In the genomic region with DNA sequence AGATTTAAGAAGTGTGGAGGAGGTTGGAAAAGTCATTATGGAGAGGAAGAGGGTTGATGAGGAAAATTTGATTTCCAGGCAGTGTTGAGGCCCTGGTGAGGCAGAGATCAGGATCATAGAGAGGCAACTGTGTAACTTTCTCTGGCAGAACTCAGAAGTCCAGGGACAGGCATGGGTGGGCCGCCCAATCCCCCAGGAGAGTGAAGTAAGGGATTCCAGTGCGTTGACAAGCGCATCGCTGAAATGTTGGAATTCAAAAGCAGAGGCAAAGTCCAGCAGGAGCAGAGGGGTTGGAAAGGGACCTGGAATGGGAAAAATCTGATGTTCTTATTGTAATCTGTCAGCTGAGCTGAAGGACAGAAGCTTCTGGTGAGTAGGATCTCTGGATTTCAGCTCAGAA, we compare ENCODE assay signal across 18 cellular contexts.
DNase-seq lines count a peak whose midpoint lies in the region; ATAC-seq lines count a peak whose summit lies in the region.
"Had no signal": no experiment of that assay in that cellular context is flagged by ENCODE, and none has a peak within 500 bp of the region (broad histone marks: within the 10 kb centered on the region; RNA-seq: fewer than 3 reads in every experiment).

No MANE protein-coding gene starts in this region.

- H3K4me1 Mint-ChIP-seq in stimulated activated naive CD8-positive, alpha-beta T cell treated with anti-CD3 and anti-CD28 coated beads, Interleukin-15, Interleukin-2, amounts not matched to agents 100 ng/mL and 50 ng/mL, for 24 hours (ENCODE audit: low read depth), result peaks cover 97% of the 10 kb centered on the region
- peaks cover 74% of the 10 kb centered on the region for H3K4me1 Mint-ChIP-seq in activated naive CD8-positive, alpha-beta T cell treated with anti-CD3 and anti-CD28 coated beads, Interleukin-2, amount 10 ng/mL, durations not matched to agents 7 days and 5 days
- H3K4me1 Mint-ChIP-seq in naive thymus-derived CD4-positive, alpha-beta T cell, result peaks cover 72 to 88% (median 85%) of the 10 kb centered on the region in 7 donors

- H3K36me3 Mint-ChIP-seq in stimulated activated naive CD8-positive, alpha-beta T cell treated with anti-CD3 and anti-CD28 coated beads, Interleukin-15, Interleukin-2, amounts not matched to agents 100 ng/mL and 50 ng/mL, for 24 hours (ENCODE audit: low read depth), result peaks cover 44% of the 10 kb centered on the region
- peaks cover 56% of the 10 kb centered on the region for H3K36me3 Mint-ChIP-seq in activated naive CD8-positive, alpha-beta T cell treated with anti-CD3 and anti-CD28 coated beads, Interleukin-2, amount 10 ng/mL, durations not matched to agents 7 days and 5 days
- H3K36me3 Mint-ChIP-seq in naive thymus-derived CD4-positive, alpha-beta T cell, result peaks cover 15 to 60% (median 34%) of the 10 kb centered on the region in 5 donors

- peaks cover 0 to 29% (median 6%) of the 10 kb centered on the region in 3 experiments for H3K36me3 ChIP-seq in naive thymus-derived CD4-positive, alpha-beta T cell (ENCODE audit: control insufficient read depth in 2 of 3, insufficient read depth in 3 of 3, low read length in 3 of 3)
- H3K36me3 ChIP-seq: gastrocnemius medialis had no signal

- no peaks in the 10 kb centered on the region for H3K9me3 Mint-ChIP-seq in stimulated activated naive CD8-positive, alpha-beta T cell treated with anti-CD3 and anti-CD28 coated beads, Interleukin-15, Interleukin-2, amounts not matched to agents 100 ng/mL and 50 ng/mL, for 24 hours
- H3K9me3 Mint-ChIP-seq in activated naive CD8-positive, alpha-beta T cell treated with anti-CD3 and anti-CD28 coated beads, Interleukin-2, amount 10 ng/mL, durations not matched to agents 7 days and 5 days, result peaks cover 4% of the 10 kb centered on the region
- peaks cover 0 to 16% (median 5%) of the 10 kb centered on the region in 11 donors for H3K9me3 Mint-ChIP-seq in naive thymus-derived CD4-positive, alpha-beta T cell

- H3K4me3 Mint-ChIP-seq in stimulated activated naive CD8-positive, alpha-beta T cell treated with anti-CD3 and anti-CD28 coated beads, Interleukin-15, Interleukin-2, amounts not matched to agents 100 ng/mL and 50 ng/mL, for 24 hours, result no peak overlapping the region
- peak overlapping the region; percentile 15 for H3K4me3 Mint-ChIP-seq in activated naive CD8-positive, alpha-beta T cell treated with anti-CD3 and anti-CD28 coated beads, Interleukin-2, amount 10 ng/mL, durations not matched to agents 7 days and 5 days
- H3K4me3 Mint-ChIP-seq in naive thymus-derived CD4-positive, alpha-beta T cell, result peak overlapping the region; percentile 23 to 97 (median 85)

- peaks cover 56 to 63% of the 10 kb centered on the region in 2 donors for H3K4me1 ChIP-seq in naive thymus-derived CD4-positive, alpha-beta T cell (ENCODE audit: control insufficient read depth in 2 of 2, insufficient read depth in 2 of 2, low read length in 2 of 2)
- H3K4me1 ChIP-seq: gastrocnemius medialis had no signal

- POLR2A ChIA-PET in activated naive CD8-positive, alpha-beta T cell treated with anti-CD3 and anti-CD28 coated beads, Interleukin-2, amount 10 ng/mL, durations not matched to agents 7 days and 5 days (lab: Charles Lee), result no interaction called here
- POLR2A ChIA-PET in naive thymus-derived CD4-positive, alpha-beta T cell (lab: Charles Lee), result interaction anchor here (1.0 to 19.3 kb wide), 2 partner anchors 7 to 19 kb away, joined by 3 to 429 read pairs; no protein-coding TSS in a partner anchor

- CTCF ChIA-PET in naive thymus-derived CD4-positive, alpha-beta T cell (lab: Charles Lee), result interaction anchor here (0.7 to 0.9 kb wide), 2 partner anchors 16 to 300 kb away, joined by 3 to 4 read pairs; no protein-coding TSS in a partner anchor

- peak overlapping the region; percentile 87 for H3K27ac ChIP-seq in naive thymus-derived CD4-positive, alpha-beta T cell (ENCODE audit: low read depth, low read length)
- H3K27ac ChIP-seq: gastrocnemius medialis, SK-N-MC had no signal

- no peak overlapping the region for H3K4me3 ChIP-seq in naive thymus-derived CD4-positive, alpha-beta T cell (ENCODE audit: low read length)
- H3K4me3 ChIP-seq: gastrocnemius medialis, SK-N-MC had no signal

- ATAC-seq in stimulated activated naive CD8-positive, alpha-beta T cell treated with anti-CD3 and anti-CD28 coated beads, Interleukin-15, Interleukin-2, amounts not matched to agents 100 U/mL and 50 U/mL, for 24 hours, result no peak
- ATAC-seq in activated naive CD8-positive, alpha-beta T cell treated with anti-CD3 and anti-CD28 coated beads, Interleukin-2, amount 10 ng/mL, durations not matched to agents 7 days and 5 days (ENCODE audit: low read depth), result no peak
- no peak for ATAC-seq in naive thymus-derived CD4-positive, alpha-beta T cell
- ATAC-seq in HG03196 (IDR thresholded peaks at IDR 0.05; ENCODE audit: unreplicated experiment), result no peak
- ATAC-seq: gastrocnemius medialis, PC-3 had no signal

- intact Hi-C loops in naive thymus-derived CD4-positive, alpha-beta T cell (cut with micrococcal nuclease), result no loop called here

- H3K27me3 ChIP-seq in naive thymus-derived CD4-positive, alpha-beta T cell (ENCODE audit: control insufficient read depth in 2 of 2, insufficient read depth in 2 of 2, low read length in 2 of 2), result no peaks in the 10 kb centered on the region
- H3K27me3 ChIP-seq: gastrocnemius medialis had no signal

- peak overlapping the region; percentile 87 for H3K27ac Mint-ChIP-seq in stimulated activated naive CD8-positive, alpha-beta T cell treated with anti-CD3 and anti-CD28 coated beads, Interleukin-15, Interleukin-2, amounts not matched to agents 100 ng/mL and 50 ng/mL, for 24 hours
- peak overlapping the region; percentile 19 for H3K27ac Mint-ChIP-seq in activated naive CD8-positive, alpha-beta T cell treated with anti-CD3 and anti-CD28 coated beads, Interleukin-2, amount 10 ng/mL, durations not matched to agents 7 days and 5 days
- H3K27ac Mint-ChIP-seq in naive thymus-derived CD4-positive, alpha-beta T cell, result peak overlapping the region; percentile 72 to 100 (median 96)

- H3K27me3 Mint-ChIP-seq in stimulated activated naive CD8-positive, alpha-beta T cell treated with anti-CD3 and anti-CD28 coated beads, Interleukin-15, Interleukin-2, amounts not matched to agents 100 ng/mL and 50 ng/mL, for 24 hours, result no peaks in the 10 kb centered on the region
- no peaks in the 10 kb centered on the region for H3K27me3 Mint-ChIP-seq in activated naive CD8-positive, alpha-beta T cell treated with anti-CD3 and anti-CD28 coated beads, Interleukin-2, amount 10 ng/mL, durations not matched to agents 7 days and 5 days
- no peaks in the 10 kb centered on the region for H3K27me3 Mint-ChIP-seq in naive thymus-derived CD4-positive, alpha-beta T cell

- no peaks in the 10 kb centered on the region for H3K9me3 ChIP-seq in naive thymus-derived CD4-positive, alpha-beta T cell (ENCODE audit: control insufficient read depth in 2 of 3, low read length in 3 of 3)
- H3K9me3 ChIP-seq: gastrocnemius medialis had no signal

- no peak for DNase-seq in stimulated activated naive CD8-positive, alpha-beta T cell treated with anti-CD3 and anti-CD28 coated beads, Interleukin-15, Interleukin-2, amounts not matched to agents 100 U/mL and 50 U/mL, for 24 hours
- no peak for DNase-seq in activated naive CD8-positive, alpha-beta T cell treated with anti-CD3 and anti-CD28 coated beads, Interleukin-2, amount 10 ng/mL, durations not matched to agents 7 days and 5 days
- DNase-seq in naive thymus-derived CD4-positive, alpha-beta T cell, result no peak
- no peak for DNase-seq in SW 1271 (lab: John Stamatoyannopoulos, UW)
- no peak for DNase-seq in H4 (ENCODE audit: low spot score)
- DNase-seq: activated CD8-positive, alpha-beta memory T cell treated with anti-CD3 and anti-CD28 coated beads, Interleukin-2, amount 50 U/mL, for 4 hours; AML-193; anterior cingulate cortex; DMS53; gastrocnemius medialis; NCI-H2081 treated with DMSO at 0.1 percent for 48 hours; NCI-H69; occipital lobe; PC-3; stimulated activated CD4-positive, alpha-beta T cell treated with anti-CD3 and anti-CD28 coated beads, Interleukin-2, amount 100 ng/mL, for 48 hours had no signal

Comparison
In these comparisons a context has a peak if more than half of its experiments do, and no peak if none do; other contexts are left out.
1. H3K27ac Mint-ChIP-seq: peak in every context shown above with its lines; median percentile 96 in naive thymus-derived CD4-positive, alpha-beta T cell; 87 in stimulated activated naive CD8-positive, alpha-beta T cell treated with anti-CD3 and anti-CD28 coated beads, Interleukin-15, Interleukin-2, amounts not matched to agents 100 ng/mL and 50 ng/mL, for 24 hours; 19 in activated naive CD8-positive, alpha-beta T cell treated with anti-CD3 and anti-CD28 coated beads, Interleukin-2, amount 10 ng/mL, durations not matched to agents 7 days and 5 days.